9 cellular contexts compared by ENCODE assay signal in genomic region chr11:107576497-107577086, GRCh38. TPM values are rescaled to one million over a fixed set of nuclear protein-coding genes. Genes with fewer than 3 reads are reported as not detected.
DNase-seq lines count a peak whose midpoint lies in the region; ATAC-seq and TF ChIP-seq lines count a peak whose summit lies in the region.
"Had no signal": no experiment of that assay in that cellular context is flagged by ENCODE, and none has a peak within 500 bp of the region (broad histone marks: within the 10 kb centered on the region; RNA-seq: fewer than 3 reads in every experiment).

No MANE protein-coding gene starts in this region.

- no peaks in the 10 kb centered on the region for H3K27me3 ChIP-seq in body of pancreas
- H3K27me3 ChIP-seq: BLaER1 had no signal

- intact Hi-C loops in body of pancreas (cut with DNase I), result loop anchor here (5.0 kb wide), 1 partner anchor 111 kb away; no protein-coding TSS in a partner anchor

- no peak for TF ChIP-seq POLR2A in body of pancreas (IDR thresholded peaks at IDR 0.05)

- ATAC-seq in HG02973 (IDR thresholded peaks at IDR 0.05; ENCODE audit: unreplicated experiment) (peak; percentile 63), body of pancreas (no peak), GM19397 (IDR thresholded peaks at IDR 0.05; ENCODE audit: unreplicated experiment) (no peak)

- H3K36me3 ChIP-seq in body of pancreas (replicated peaks in 1 of 2; ENCODE audit: insufficient read depth in 1 of 2, low read depth in 2 of 2), result no peaks in the 10 kb centered on the region
- H3K36me3 ChIP-seq: BLaER1 had no signal

- H3K4me3 ChIP-seq in body of pancreas, result no peak overlapping the region
- H3K4me3 ChIP-seq: BLaER1 had no signal

- no peaks in the 10 kb centered on the region for H3K9me3 ChIP-seq in body of pancreas
- H3K9me3 ChIP-seq: BLaER1 had no signal

- WGBS in body of pancreas, 2 donors, result 0% methylated on average over 1 of the region's 1 CpG

- no peak overlapping the region for H3K27ac ChIP-seq in body of pancreas
- H3K27ac ChIP-seq: BLaER1 had no signal

- no peaks in the 10 kb centered on the region for H3K4me1 ChIP-seq in body of pancreas
- H3K4me1 ChIP-seq: BLaER1 had no signal

- TF ChIP-seq CTCF in body of pancreas (IDR thresholded peaks at IDR 0.05), result peak; percentile 47 to 71 (median 68)

- DNase-seq in DMS79 treated with DMSO at 0.1 percent for 48 hours (lab: John Stamatoyannopoulos, UW), result peak; percentile 55
- no peak for DNase-seq in DMS79 (lab: John Stamatoyannopoulos, UW)
- DNase-seq in RPMI8226, result peak; percentile 64
- peak; percentile 48 to 69 (median 61) for DNase-seq in body of pancreas
- peak; percentile 40 for DNase-seq in kidney glomerular epithelial cell (lab: John Stamatoyannopoulos, UW)
- DNase-seq in stimulated activated CD8-positive, alpha-beta memory T cell treated with anti-CD3 and anti-CD28 coated beads, Interleukin-4, amount 100 ng/mL, for 48 hours, result peak; percentile 74

RNA-seq across cellular contexts. Expression of gene ALKBH8, which starts 11.1 kb away (rescaled TPM):
- 1 to 10 TPM; 2.6 to 3.6 TPM for total RNA-seq in body of pancreas

RNA-seq across cellular contexts. Expression of gene ELMOD1, which starts 14.4 kb away (rescaled TPM):
- not detected for total RNA-seq in body of pancreas
